17 cellular contexts compared by ENCODE assay signal in the genomic region with DNA sequence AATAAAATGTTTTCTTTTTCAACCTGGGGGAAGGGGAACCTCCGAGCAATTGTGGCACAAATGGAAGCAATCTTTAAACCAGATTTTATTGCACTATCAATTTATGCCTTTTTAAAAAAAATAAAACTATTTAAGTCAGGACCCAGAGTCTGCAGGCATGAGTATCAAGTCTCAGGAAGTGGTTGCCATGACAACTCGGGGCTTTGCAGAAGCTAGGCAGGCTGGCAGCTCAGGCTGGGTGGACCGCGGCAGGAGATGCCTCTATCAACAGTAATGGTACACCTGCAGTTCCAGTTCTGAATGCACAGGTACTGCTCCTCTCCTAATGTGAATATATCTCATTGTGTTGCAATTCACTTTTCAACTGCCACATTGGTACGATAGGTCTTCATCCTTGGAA.
DNase-seq lines count a peak whose midpoint lies in the region; ATAC-seq and TF ChIP-seq lines count a peak whose summit lies in the region.
"Had no signal": no experiment of that assay in that cellular context is flagged by ENCODE, and none has a peak within 500 bp of the region (broad histone marks: within the 10 kb centered on the region; RNA-seq: fewer than 3 reads in every experiment).

No MANE protein-coding gene starts in this region.

- DNase-seq in DMS 273 (lab: John Stamatoyannopoulos, UW; ENCODE audit: unreplicated experiment), result peak; percentile 56
- no peak for DNase-seq in DMS 273 treated with DMSO at 0.1 percent for 48 hours (lab: John Stamatoyannopoulos, UW)
- DNase-seq in Jurkat, Clone E6-1 (ENCODE audit: low read depth, low spot score), result peak; percentile 83
- peak; percentile 7 for DNase-seq in OCI-M1 (lab: John Stamatoyannopoulos, UW)
- DNase-seq in kidney tubule cell (ENCODE audit: low spot score), result peak; percentile 2
- DNase-seq in activated T-cell treated with anti-CD3 and anti-CD28 coated beads, Interleukin-2, amount 50 U/mL, for 4 hours, result no peak
- no peak for DNase-seq in Caco-2
- DNase-seq: CD4-positive, CD25-positive, alpha-beta regulatory T cell; effector CD8-positive, alpha-beta T cell; GF-D8; mammary epithelial cell; NCI-H1092; PC-9; stimulated activated naive B cell treated with anti-CD40 and anti-IgM and Interleukin-4, amounts not matched to agents 10 μg/mL and 1 μg/mL and 100 μg/mL, for 72 hours had no signal

- H3K9me3 ChIP-seq in Caco-2, result 0 out of 2 replicates have a peak, but pooled peaks cover under 1% of the 10 kb centered on the region

- no peaks in the 10 kb centered on the region for H3K36me3 Mint-ChIP-seq in activated T-cell treated with anti-CD3 and anti-CD28 coated beads, Interleukin-2, amount 50 U/mL, for 4 hours (ENCODE audit: insufficient read depth)
- H3K36me3 Mint-ChIP-seq in Caco-2 (ENCODE audit: insufficient read depth, unreplicated experiment), result no peaks in the 10 kb centered on the region
- H3K36me3 Mint-ChIP-seq: activated naive CD8-positive, alpha-beta T cell; CD4-positive, CD25-positive, alpha-beta regulatory T cell; stimulated activated naive B cell treated with anti-CD40 and anti-IgM and Interleukin-4, amounts not matched to agents 10 μg/mL and 1 μg/mL and 100 μg/mL, for 72 hours had no signal

- no peaks in the 10 kb centered on the region for H3K4me1 Mint-ChIP-seq in activated T-cell treated with anti-CD3 and anti-CD28 coated beads, Interleukin-2, amount 50 U/mL, for 4 hours (ENCODE audit: low read depth)
- no peaks in the 10 kb centered on the region for H3K4me1 Mint-ChIP-seq in Caco-2 (ENCODE audit: low read depth, unreplicated experiment)
- H3K4me1 Mint-ChIP-seq: CD4-positive, CD25-positive, alpha-beta regulatory T cell; stimulated activated naive B cell treated with anti-CD40 and anti-IgM and Interleukin-4, amounts not matched to agents 10 μg/mL and 1 μg/mL and 100 μg/mL, for 72 hours had no signal

- no peak overlapping the region for H3K4me3 ChIP-seq in Jurkat, Clone E6-1 (ENCODE audit: low read length)
- H3K4me3 ChIP-seq in Caco-2 (ENCODE audit: low read depth, low read length), result no peak overlapping the region
- H3K4me3 ChIP-seq: cardiac muscle cell, PC-9 had no signal

- H3K4me3 Mint-ChIP-seq in activated T-cell treated with anti-CD3 and anti-CD28 coated beads, Interleukin-2, amount 50 U/mL, for 4 hours, result no peak overlapping the region
- H3K4me3 Mint-ChIP-seq in Caco-2 (ENCODE audit: unreplicated experiment), result no peak overlapping the region
- H3K4me3 Mint-ChIP-seq: activated naive CD8-positive, alpha-beta T cell; CD4-positive, CD25-positive, alpha-beta regulatory T cell; stimulated activated naive B cell treated with anti-CD40 and anti-IgM and Interleukin-4, amounts not matched to agents 10 μg/mL and 1 μg/mL and 100 μg/mL, for 72 hours had no signal

- H3K27me3 ChIP-seq in Caco-2 (replicated peaks; ENCODE audit: control insufficient read depth, insufficient read depth, low read length), result no peaks in the 10 kb centered on the region
- H3K27me3 ChIP-seq: cardiac muscle cell had no signal

- TF ChIP-seq CTCF in Caco-2 (IDR thresholded peaks at IDR 0.05; ENCODE audit: insufficient read depth in 1 of 2, low read depth in 1 of 2, low read length in 1 of 2, severe bottlenecking in 1 of 2, unreplicated experiment in 1 of 2), result no peak

- BruUV-seq in Caco-2 (replicated peaks; lab: Mats Ljungman, UMichigan), result no TSS peak

- no peak for ATAC-seq in HG02759 (IDR thresholded peaks at IDR 0.05; ENCODE audit: unreplicated experiment)
- ATAC-seq in activated T-cell treated with anti-CD3 and anti-CD28 coated beads, Interleukin-2, amount 50 U/mL, for 4 hours, result no peak
- ATAC-seq: stimulated activated naive B cell treated with anti-CD40 and anti-IgM and Interleukin-4, amounts not matched to agents 10 μg/mL and 1 μg/mL and 100 μg/mL, for 72 hours had no signal

- no peaks in the 10 kb centered on the region for H3K36me3 ChIP-seq in Caco-2 (ENCODE audit: control insufficient read depth, insufficient read depth, low read length)
- H3K36me3 ChIP-seq: cardiac muscle cell had no signal

- H3K9me3 Mint-ChIP-seq in activated T-cell treated with anti-CD3 and anti-CD28 coated beads, Interleukin-2, amount 50 U/mL, for 4 hours, result peaks cover 12% of the 10 kb centered on the region
- no peaks in the 10 kb centered on the region for H3K9me3 Mint-ChIP-seq in Caco-2 (ENCODE audit: unreplicated experiment)

- POLR2A ChIA-PET in Caco-2 (lab: Charles Lee), result no interaction called here

- no peaks in the 10 kb centered on the region for H3K27me3 Mint-ChIP-seq in activated T-cell treated with anti-CD3 and anti-CD28 coated beads, Interleukin-2, amount 50 U/mL, for 4 hours (ENCODE audit: low read depth)
- peaks cover 8% of the 10 kb centered on the region for H3K27me3 Mint-ChIP-seq in Caco-2 (ENCODE audit: insufficient read depth, unreplicated experiment)
- H3K27me3 Mint-ChIP-seq: activated naive CD8-positive, alpha-beta T cell; CD4-positive, CD25-positive, alpha-beta regulatory T cell; stimulated activated naive B cell treated with anti-CD40 and anti-IgM and Interleukin-4, amounts not matched to agents 10 μg/mL and 1 μg/mL and 100 μg/mL, for 72 hours had no signal

- CTCF ChIA-PET in Caco-2 (lab: Charles Lee), result no interaction called here

- intact Hi-C loops in Caco-2 (cut with micrococcal nuclease; ENCODE audit: unreplicated experiment), result loop anchor here (10.0 kb wide), 1 partner anchor 56 kb away; no protein-coding TSS in a partner anchor

- H3K4me1 ChIP-seq in Caco-2, result no peaks in the 10 kb centered on the region

- no peak overlapping the region for H3K27ac Mint-ChIP-seq in Caco-2 (ENCODE audit: unreplicated experiment)
- H3K27ac Mint-ChIP-seq: activated naive CD8-positive, alpha-beta T cell; CD4-positive, CD25-positive, alpha-beta regulatory T cell; stimulated activated naive B cell treated with anti-CD40 and anti-IgM and Interleukin-4, amounts not matched to agents 10 μg/mL and 1 μg/mL and 100 μg/mL, for 72 hours had no signal

Comparison
In these comparisons a context has a peak if more than half of its experiments do, and no peak if none do; other contexts are left out.
1. DNase-seq: peak in DMS 273 (single experiment), Jurkat, Clone E6-1 (single experiment), OCI-M1 (single experiment) and kidney tubule cell (single experiment); none in DMS 273 treated with DMSO at 0.1 percent for 48 hours (single experiment), activated T-cell treated with anti-CD3 and anti-CD28 coated beads, Interleukin-2, amount 50 U/mL, for 4 hours (single experiment) and Caco-2 (0 of 2).